10 cellular contexts compared by ENCODE assay signal in the genomic region with DNA sequence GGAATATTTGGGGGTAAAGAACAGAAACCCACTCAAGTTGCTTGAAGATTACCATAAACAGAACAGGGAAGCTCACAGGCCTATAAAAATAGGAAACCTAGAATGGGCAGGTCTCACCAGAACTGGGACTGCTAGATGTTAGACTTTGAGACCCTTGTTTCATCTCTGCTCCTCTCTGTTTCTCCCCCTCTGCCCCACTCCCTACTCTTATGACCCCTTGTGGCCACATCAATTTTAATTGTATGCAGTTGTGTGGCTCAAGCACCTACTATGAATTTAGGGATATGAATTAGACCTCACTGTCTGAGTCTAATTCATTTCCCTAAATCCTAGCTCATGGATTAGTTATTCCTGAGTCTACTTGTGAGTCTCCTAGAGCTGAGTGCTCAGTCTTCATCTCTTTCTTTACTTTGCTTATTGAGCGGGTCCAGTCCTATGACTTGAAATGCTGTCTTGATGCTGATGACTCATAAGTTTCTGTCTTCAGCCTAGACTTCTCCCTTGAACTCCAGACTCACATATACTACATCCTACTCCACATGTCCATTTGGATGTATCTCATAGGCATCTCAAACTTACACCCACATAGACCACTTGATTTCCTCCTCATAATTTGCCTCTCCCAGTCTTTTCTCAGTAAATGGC.
DNase-seq lines count a peak whose midpoint lies in the region; ATAC-seq, FAIRE-seq and TF ChIP-seq lines count a peak whose summit lies in the region.
"Had no signal": no experiment of that assay in that cellular context is flagged by ENCODE, and none has a peak within 500 bp of the region (broad histone marks: within the 10 kb centered on the region; RNA-seq: fewer than 3 reads in every experiment).

No MANE protein-coding gene starts in this region.

- POLR2A ChIA-PET in GM10248 (lab: Yijun Ruan, JAX), result no interaction called here

- CTCF ChIA-PET in GM10248 (lab: Yijun Ruan, JAX), result interaction anchor here (0.7 to 1.7 kb wide), 8 partner anchors 11 to 221 kb away, joined by 3 to 9 read pairs (median 3); no protein-coding TSS in a partner anchor

- H3K4me1 ChIP-seq in RWPE2 (ENCODE audit: insufficient read depth, poor library complexity, severe bottlenecking), result no peaks in the 10 kb centered on the region

- ATAC-seq in RWPE2 (ENCODE audit: low read depth), result no peak
- ATAC-seq in HG03469 (IDR thresholded peaks at IDR 0.05; ENCODE audit: unreplicated experiment), result no peak

- FAIRE-seq in D721Med (lab: Jason Lieb, UNC), result no peak

- H3K4me3 ChIP-seq in RWPE2 (ENCODE audit: severe bottlenecking), result no peak overlapping the region
- H3K4me3 ChIP-seq: thoracic aorta had no signal

- TF ChIP-seq CTCF in GM10248 (IDR thresholded peaks at IDR 0.05; ENCODE audit: control extremely low read depth, extremely low read depth, low read depth, missing control alignments), result peak; percentile 12
- peak; percentile 16 for TF ChIP-seq CTCF in RWPE2 (IDR thresholded peaks at IDR 0.05; ENCODE audit: poor library complexity, severe bottlenecking)
- TF ChIP-seq CTCF in D721Med (IDR thresholded peaks at IDR 0.05; ENCODE audit: insufficient read depth, missing control alignments), result no peak

- no peak overlapping the region for H3K27ac ChIP-seq in RWPE2 (ENCODE audit: poor library complexity, severe bottlenecking)
- H3K27ac ChIP-seq: thoracic aorta had no signal

- no peaks in the 10 kb centered on the region for H3K9me3 ChIP-seq in RWPE2 (ENCODE audit: severe bottlenecking)
- H3K9me3 ChIP-seq: thoracic aorta had no signal

- DNase-seq in GM10248 (ENCODE audit: extremely low spot score) (no peak), HCEC 1CT (peak; percentile 29), RWPE2 (ENCODE audit: low spot score) (no peak), kidney tubule cell (ENCODE audit: low spot score) (peak; percentile 17), D721Med (ENCODE audit: insufficient read length, low spot score) (no peak), activated gamma-delta T cell treated with Interleukin-2 at 50 U/mL for 16 hours (no peak), COLO829 (ENCODE audit: low spot score) (no peak)
- DNase-seq: NCI-H1930 had no signal

- no peaks in the 10 kb centered on the region for H3K27me3 ChIP-seq in RWPE2 (ENCODE audit: insufficient read depth, poor library complexity, severe bottlenecking)

- no peaks in the 10 kb centered on the region for H3K36me3 ChIP-seq in RWPE2 (ENCODE audit: low read depth)
- H3K36me3 ChIP-seq: thoracic aorta had no signal

Comparison
In these comparisons a context has a peak if more than half of its experiments do, and no peak if none do; other contexts are left out.
1. DNase-seq: peak in HCEC 1CT (single experiment) and kidney tubule cell (single experiment); none in GM10248 (single experiment), RWPE2 (single experiment), D721Med (single experiment), activated gamma-delta T cell treated with Interleukin-2 at 50 U/mL for 16 hours (single experiment) and COLO829 (single experiment).